In the genomic region with DNA sequence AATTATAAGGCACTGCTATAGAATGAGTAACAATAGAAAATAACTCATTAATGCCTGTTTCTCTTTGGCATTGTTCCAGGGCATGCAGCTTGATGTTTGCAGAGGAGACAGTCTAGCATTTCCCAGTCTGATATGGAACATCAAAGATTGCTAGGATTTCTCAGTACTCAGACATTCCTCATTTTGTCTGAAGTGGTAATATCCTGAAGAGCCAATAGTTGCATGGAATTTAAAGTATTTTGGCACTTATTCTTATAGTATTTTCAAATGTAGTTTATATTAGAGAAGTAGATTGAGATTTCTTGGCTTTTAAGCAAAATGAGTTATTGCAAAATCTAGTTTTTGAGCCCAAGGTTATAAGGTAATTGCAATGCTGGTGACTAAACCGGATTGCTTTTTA, we compare ENCODE assay signal across 16 cellular contexts.
A peak's percentile ranks its signal among the peaks of the same experiment; 100 is the strongest.
DNase-seq lines count a peak whose midpoint lies in the region; ATAC-seq and TF ChIP-seq lines count a peak whose summit lies in the region.
"Had no signal": no experiment of that assay in that cellular context is flagged by ENCODE, and none has a peak within 500 bp of the region (broad histone marks: within the 10 kb centered on the region; RNA-seq: fewer than 3 reads in every experiment).

No MANE protein-coding gene starts in this region.

- no peak for TF ChIP-seq CTCF in BJ (IDR thresholded peaks at IDR 0.05; ENCODE audit: insufficient read depth, low read depth, low read length)
- TF ChIP-seq CTCF in testis (IDR thresholded peaks at IDR 0.05) = no peak

- H3K4me1 ChIP-seq in adipocyte (ENCODE audit: control insufficient read depth, insufficient read depth, low read length) (peaks cover 19% of the 10 kb centered on the region), testis (no peaks in the 10 kb centered on the region)

- no peak for ATAC-seq in GM19455 (IDR thresholded peaks at IDR 0.05; ENCODE audit: unreplicated experiment)

- CTCF ChIA-PET in BJ (lab: Yijun Ruan, JAX) = no interaction called here

- H3K27me3 ChIP-seq in BJ (ENCODE audit: control insufficient read depth, insufficient read depth, low read length) = no peaks in the 10 kb centered on the region
- no peaks in the 10 kb centered on the region for H3K27me3 ChIP-seq in adipocyte (replicated peaks; ENCODE audit: control insufficient read depth, insufficient read depth, low read length)
- no peaks in the 10 kb centered on the region for H3K27me3 ChIP-seq in testis

- 62 to 68% methylated on average over 1 of the region's 1 CpG for WGBS in testis, 2 donors

- peak; percentile 16 for DNase-seq in BJ (ENCODE audit: low read depth)
- peak; percentile 21 for DNase-seq in LoVo (ENCODE audit: low spot score)
- peak; percentile 70 for DNase-seq in adipocyte (ENCODE audit: low read depth)
- peak; percentile 12 for DNase-seq in kidney tubule cell (ENCODE audit: low spot score)
- DNase-seq in AML-193 (lab: John Stamatoyannopoulos, UW) = no peak
- DNase-seq in activated CD4-positive, alpha-beta T cell treated with anti-CD3 and anti-CD28 coated beads for 48 hours = no peak
- DNase-seq in testis = no peak
- DNase-seq: CD8-positive, alpha-beta memory T cell; endodermal cell; H7; mesendoderm; NCI-H2107; posterior cingulate gyrus; RPMI8226; stimulated activated naive CD4-positive, alpha-beta T cell had no signal

- POLR2A ChIA-PET in BJ (lab: Charles Lee) = no interaction called here

- no peaks in the 10 kb centered on the region for H3K9me3 ChIP-seq in adipocyte (ENCODE audit: control insufficient read depth, low read length)
- H3K9me3 ChIP-seq in testis = no peaks in the 10 kb centered on the region

- no peak overlapping the region for H3K27ac ChIP-seq in testis

- intact Hi-C loops in testis (cut with DNase I; ENCODE audit: low total_unique reads) = no loop called here

- no peak overlapping the region for H3K9ac ChIP-seq in adipocyte (ENCODE audit: low read length)

- no peak for TF ChIP-seq POLR2A in testis (IDR thresholded peaks at IDR 0.05)

- no peak overlapping the region for H3K4me3 ChIP-seq in BJ (ENCODE audit: low read depth, low read length)
- no peak overlapping the region for H3K4me3 ChIP-seq in adipocyte (ENCODE audit: low read length)
- no peak overlapping the region for H3K4me3 ChIP-seq in testis

- H3K36me3 ChIP-seq in BJ (ENCODE audit: control insufficient read depth, insufficient read depth, low read length) (no peaks in the 10 kb centered on the region), adipocyte (ENCODE audit: control insufficient read depth, insufficient read depth, low read length, severe bottlenecking) (no peaks in the 10 kb centered on the region), testis (ENCODE audit: low read depth, missing control alignments) (no peaks in the 10 kb centered on the region)

Comparison
In these comparisons a context has a peak if more than half of its experiments do, and no peak if none do; other contexts are left out.
1. DNase-seq: peak in BJ (single experiment), LoVo (single experiment), adipocyte (single experiment) and kidney tubule cell (single experiment); none in AML-193 (0 of 2), activated CD4-positive, alpha-beta T cell treated with anti-CD3 and anti-CD28 coated beads for 48 hours (single experiment) and testis (single experiment).